Comparison of ENCODE assay signal across 1 cellular context in the genomic region with DNA sequence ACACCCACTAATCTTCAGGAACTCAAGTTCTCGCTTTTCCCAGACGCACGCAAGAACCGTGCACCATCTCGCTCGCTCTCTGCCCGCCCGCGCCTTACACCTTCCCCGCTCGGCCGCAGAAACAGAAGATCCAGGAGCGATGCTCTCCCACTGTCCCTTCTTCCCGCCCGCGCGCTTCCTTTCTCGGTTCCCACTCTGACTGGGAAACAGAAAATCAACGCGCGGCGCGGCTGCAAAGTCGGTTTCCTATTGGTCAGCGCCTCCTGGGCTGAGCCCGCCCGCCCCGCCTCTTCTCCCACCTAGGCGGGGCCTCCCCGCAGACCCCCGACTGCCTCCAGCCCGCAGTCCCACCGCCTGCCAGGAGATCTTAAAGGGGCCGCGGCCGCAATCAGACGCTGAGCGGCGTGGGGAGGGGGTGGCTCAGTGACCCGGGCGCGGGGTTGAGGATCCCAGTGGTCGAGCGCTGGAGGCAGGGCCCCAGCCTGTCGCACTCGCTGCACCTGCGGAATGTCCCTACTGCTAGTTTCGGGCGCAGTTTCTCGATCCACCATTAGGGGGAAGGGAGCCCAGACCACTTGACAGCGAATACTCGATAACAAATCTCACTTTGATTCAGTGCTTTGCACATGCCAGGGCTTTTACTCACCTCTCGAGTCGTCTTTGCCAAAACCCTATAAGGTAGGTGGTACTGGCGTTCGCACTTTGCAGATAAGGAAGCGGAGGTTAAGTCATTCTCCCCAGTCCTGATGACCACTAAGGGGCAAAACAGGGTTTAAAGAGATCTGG.
A peak's percentile ranks its signal among the peaks of the same experiment; 100 is the strongest.
TF ChIP-seq lines count a peak whose summit lies in the region.

No MANE protein-coding gene starts in this region.

TF ChIP-seq in HEK293, 187 proteins besides CTCF, POLR2A, EP300 and RAD21 (continued from another document and continues in another):
- TF ChIP-seq ZNF830 (tag by site-specific recombination; IDR thresholded peaks at IDR 0.05; ENCODE audit: low read depth), result no peak
- TF ChIP-seq ZNF155 (tag by site-specific recombination; IDR thresholded peaks at IDR 0.05), result no peak
- no peak for TF ChIP-seq MEIS1 (CRISPR knock-in tag; IDR thresholded peaks at IDR 0.05; ENCODE audit: borderline replicate concordance)
- peak; percentile 62; the same call in 1 of the 2 replicates for TF ChIP-seq YY2 (tag by site-specific recombination; IDR thresholded peaks at IDR 0.05)
- peak; percentile 93; the same call in 1 of the 2 replicates for TF ChIP-seq ZNF391 (tag by site-specific recombination; IDR thresholded peaks at IDR 0.05; ENCODE audit: borderline replicate concordance, low read depth)
- no peak for TF ChIP-seq AEBP2 (tag by site-specific recombination; IDR thresholded peaks at IDR 0.05; ENCODE audit: borderline replicate concordance)
- peak; percentile 61 for TF ChIP-seq ZNF335 (tag by site-specific recombination; conservative IDR thresholded peaks at IDR 0.05)
- TF ChIP-seq REPIN1 (tag by site-specific recombination; IDR thresholded peaks at IDR 0.05; ENCODE audit: low read depth), result peak; percentile 72; the same call in 1 of the 2 replicates
- TF ChIP-seq ZXDB (tag by site-specific recombination; IDR thresholded peaks at IDR 0.05), result peak; percentile 86
- peak; percentile 59; the same call in 1 of the 2 replicates for TF ChIP-seq ZBTB48 (tag by site-specific recombination; IDR thresholded peaks at IDR 0.05)
- 0 out of 2 replicates have a peak, but pooled peaks have one; percentile 20 for TF ChIP-seq TSHZ1 (tag by site-specific recombination; IDR thresholded peaks at IDR 0.05; ENCODE audit: borderline replicate concordance)
- no peak for TF ChIP-seq ZNF174 (tag by site-specific recombination; IDR thresholded peaks at IDR 0.05)
- no peak for TF ChIP-seq HOXD13 (CRISPR knock-in tag; IDR thresholded peaks at IDR 0.05; ENCODE audit: borderline replicate concordance)
- TF ChIP-seq KLF8 (tag by site-specific recombination; IDR thresholded peaks at IDR 0.05), result peak; percentile 97
- peak; percentile 76; the same call in 1 of the 2 replicates for TF ChIP-seq ZNF394 (tag by site-specific recombination; IDR thresholded peaks at IDR 0.05; ENCODE audit: borderline replicate concordance)
- no peak for TF ChIP-seq ZNF112 (tag by site-specific recombination; IDR thresholded peaks at IDR 0.05)
- no peak; the same call in 1 of the 2 replicates for TF ChIP-seq MYNN (tag by site-specific recombination; IDR thresholded peaks at IDR 0.05; ENCODE audit: borderline replicate concordance)
- no peak for TF ChIP-seq HOXC10 (CRISPR knock-in tag; IDR thresholded peaks at IDR 0.05)
- no peak for TF ChIP-seq ZFP3 (tag by site-specific recombination; IDR thresholded peaks at IDR 0.05; ENCODE audit: low read depth)
- TF ChIP-seq ZNF211 (tag by site-specific recombination; IDR thresholded peaks at IDR 0.05; ENCODE audit: low read depth), result no peak
- peak; percentile 93 for TF ChIP-seq ZNF2 (tag by site-specific recombination; IDR thresholded peaks at IDR 0.05)
- peak; percentile 91 for TF ChIP-seq PRDM10 (tag by site-specific recombination; IDR thresholded peaks at IDR 0.05)
- TF ChIP-seq ZNF37A (tag by site-specific recombination; IDR thresholded peaks at IDR 0.05), result no peak
- 0 out of 2 replicates have a peak, but pooled peaks have one; percentile 38 for TF ChIP-seq ZNF837 (tag by site-specific recombination; IDR thresholded peaks at IDR 0.05)
- no peak for TF ChIP-seq ZNF670 (tag by site-specific recombination; IDR thresholded peaks at IDR 0.05; ENCODE audit: low read depth)
- TF ChIP-seq, protein P1, sequence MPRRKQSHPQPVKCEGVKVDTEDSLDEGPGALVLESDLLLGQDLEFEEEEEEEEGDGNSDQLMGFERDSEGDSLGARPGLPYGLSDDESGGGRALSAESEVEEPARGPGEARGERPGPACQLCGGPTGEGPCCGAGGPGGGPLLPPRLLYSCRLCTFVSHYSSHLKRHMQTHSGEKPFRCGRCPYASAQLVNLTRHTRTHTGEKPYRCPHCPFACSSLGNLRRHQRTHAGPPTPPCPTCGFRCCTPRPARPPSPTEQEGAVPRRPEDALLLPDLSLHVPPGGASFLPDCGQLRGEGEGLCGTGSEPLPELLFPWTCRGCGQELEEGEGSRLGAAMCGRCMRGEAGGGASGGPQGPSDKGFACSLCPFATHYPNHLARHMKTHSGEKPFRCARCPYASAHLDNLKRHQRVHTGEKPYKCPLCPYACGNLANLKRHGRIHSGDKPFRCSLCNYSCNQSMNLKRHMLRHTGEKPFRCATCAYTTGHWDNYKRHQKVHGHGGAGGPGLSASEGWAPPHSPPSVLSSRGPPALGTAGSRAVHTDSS (tag by site-specific recombination; IDR thresholded peaks at IDR 0.05), result no peak
- 0 out of 2 replicates have a peak, but pooled peaks have one; percentile 16 for TF ChIP-seq KLF1 (tag by site-specific recombination; IDR thresholded peaks at IDR 0.05)
- TF ChIP-seq, protein P2, sequence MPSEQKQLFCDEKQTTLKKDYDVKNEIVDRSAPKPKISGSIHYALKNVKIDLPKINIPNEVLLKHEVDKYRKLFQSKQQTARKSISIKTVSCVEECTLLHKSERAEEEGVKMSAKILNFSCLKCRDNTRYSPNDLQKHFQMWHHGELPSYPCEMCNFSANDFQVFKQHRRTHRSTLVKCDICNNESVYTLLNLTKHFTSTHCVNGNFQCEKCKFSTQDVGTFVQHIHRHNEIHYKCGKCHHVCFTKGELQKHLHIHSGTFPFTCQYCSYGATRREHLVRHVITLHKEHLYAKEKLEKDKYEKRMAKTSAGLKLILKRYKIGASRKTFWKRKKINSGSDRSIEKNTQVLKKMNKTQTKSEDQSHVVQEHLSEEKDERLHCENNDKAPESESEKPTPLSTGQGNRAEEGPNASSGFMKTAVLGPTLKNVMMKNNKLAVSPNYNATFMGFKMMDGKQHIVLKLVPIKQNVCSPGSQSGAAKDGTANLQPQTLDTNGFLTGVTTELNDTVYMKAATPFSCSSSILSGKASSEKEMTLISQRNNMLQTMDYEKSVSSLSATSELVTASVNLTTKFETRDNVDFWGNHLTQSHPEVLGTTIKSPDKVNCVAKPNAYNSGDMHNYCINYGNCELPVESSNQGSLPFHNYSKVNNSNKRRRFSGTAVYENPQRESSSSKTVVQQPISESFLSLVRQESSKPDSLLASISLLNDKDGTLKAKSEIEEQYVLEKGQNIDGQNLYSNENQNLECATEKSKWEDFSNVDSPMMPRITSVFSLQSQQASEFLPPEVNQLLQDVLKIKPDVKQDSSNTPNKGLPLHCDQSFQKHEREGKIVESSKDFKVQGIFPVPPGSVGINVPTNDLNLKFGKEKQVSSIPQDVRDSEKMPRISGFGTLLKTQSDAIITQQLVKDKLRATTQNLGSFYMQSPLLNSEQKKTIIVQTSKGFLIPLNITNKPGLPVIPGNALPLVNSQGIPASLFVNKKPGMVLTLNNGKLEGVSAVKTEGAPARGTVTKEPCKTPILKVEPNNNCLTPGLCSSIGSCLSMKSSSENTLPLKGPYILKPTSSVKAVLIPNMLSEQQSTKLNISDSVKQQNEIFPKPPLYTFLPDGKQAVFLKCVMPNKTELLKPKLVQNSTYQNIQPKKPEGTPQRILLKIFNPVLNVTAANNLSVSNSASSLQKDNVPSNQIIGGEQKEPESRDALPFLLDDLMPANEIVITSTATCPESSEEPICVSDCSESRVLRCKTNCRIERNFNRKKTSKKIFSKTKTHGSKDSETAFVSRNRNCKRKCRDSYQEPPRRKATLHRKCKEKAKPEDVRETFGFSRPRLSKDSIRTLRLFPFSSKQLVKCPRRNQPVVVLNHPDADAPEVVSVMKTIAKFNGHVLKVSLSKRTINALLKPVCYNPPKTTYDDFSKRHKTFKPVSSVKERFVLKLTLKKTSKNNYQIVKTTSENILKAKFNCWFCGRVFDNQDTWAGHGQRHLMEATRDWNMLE (tag by site-specific recombination; conservative IDR thresholded peaks at IDR 0.05; ENCODE audit: low read depth), result no peak
- TF ChIP-seq, protein P3, sequence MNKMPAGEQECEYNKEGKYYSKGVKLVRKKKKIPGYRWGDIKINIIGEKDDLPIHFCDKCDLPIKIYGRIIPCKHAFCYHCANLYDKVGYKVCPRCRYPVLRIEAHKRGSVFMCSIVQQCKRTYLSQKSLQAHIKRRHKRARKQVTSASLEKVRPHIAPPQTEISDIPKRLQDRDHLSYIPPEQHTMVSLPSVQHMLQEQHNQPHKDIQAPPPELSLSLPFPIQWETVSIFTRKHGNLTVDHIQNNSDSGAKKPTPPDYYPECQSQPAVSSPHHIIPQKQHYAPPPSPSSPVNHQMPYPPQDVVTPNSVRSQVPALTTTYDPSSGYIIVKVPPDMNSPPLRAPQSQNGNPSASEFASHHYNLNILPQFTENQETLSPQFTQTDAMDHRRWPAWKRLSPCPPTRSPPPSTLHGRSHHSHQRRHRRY (tag by site-specific recombination; IDR thresholded peaks at IDR 0.05), result peak; percentile 88; the same call in 1 of the 2 replicates
- TF ChIP-seq ZNF529 (tag by site-specific recombination; IDR thresholded peaks at IDR 0.05; ENCODE audit: insufficient replicate concordance), result no peak
- TF ChIP-seq ZNF777 (tag by site-specific recombination; IDR thresholded peaks at IDR 0.05; ENCODE audit: borderline replicate concordance), result 0 out of 2 replicates have a peak, but pooled peaks have one; percentile 69
- TF ChIP-seq ZNF654 (tag by site-specific recombination; IDR thresholded peaks at IDR 0.05; ENCODE audit: low read depth), result peak; percentile 4; the same call in 1 of the 2 replicates
- TF ChIP-seq ZNF621 (tag by site-specific recombination; IDR thresholded peaks at IDR 0.05), result no peak
- peak; percentile 74; the same call in 1 of the 2 replicates for TF ChIP-seq ZNF701 (tag by site-specific recombination; IDR thresholded peaks at IDR 0.05)
- TF ChIP-seq, protein P4, sequence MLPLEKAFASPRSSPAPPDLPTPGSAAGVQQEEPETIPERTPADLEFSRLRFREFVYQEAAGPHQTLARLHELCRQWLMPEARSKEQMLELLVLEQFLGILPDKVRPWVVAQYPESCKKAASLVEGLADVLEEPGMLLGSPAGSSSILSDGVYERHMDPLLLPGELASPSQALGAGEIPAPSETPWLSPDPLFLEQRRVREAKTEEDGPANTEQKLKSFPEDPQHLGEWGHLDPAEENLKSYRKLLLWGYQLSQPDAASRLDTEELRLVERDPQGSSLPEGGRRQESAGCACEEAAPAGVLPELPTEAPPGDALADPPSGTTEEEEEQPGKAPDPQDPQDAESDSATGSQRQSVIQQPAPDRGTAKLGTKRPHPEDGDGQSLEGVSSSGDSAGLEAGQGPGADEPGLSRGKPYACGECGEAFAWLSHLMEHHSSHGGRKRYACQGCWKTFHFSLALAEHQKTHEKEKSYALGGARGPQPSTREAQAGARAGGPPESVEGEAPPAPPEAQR (tag by site-specific recombination; IDR thresholded peaks at IDR 0.05), result peak; percentile 78
- TF ChIP-seq ZNF776 (tag by site-specific recombination; IDR thresholded peaks at IDR 0.05; ENCODE audit: borderline replicate concordance), result no peak
- TF ChIP-seq ZNF114 (tag by site-specific recombination; IDR thresholded peaks at IDR 0.05), result no peak
- no peak for TF ChIP-seq ZNF585B (tag by site-specific recombination; IDR thresholded peaks at IDR 0.05)
- peak; percentile 35; the same call in 1 of the 2 replicates for TF ChIP-seq WT1 (tag by site-specific recombination; IDR thresholded peaks at IDR 0.05)
